Comparison of ENCODE assay signal across 9 cellular contexts in the genomic region with DNA sequence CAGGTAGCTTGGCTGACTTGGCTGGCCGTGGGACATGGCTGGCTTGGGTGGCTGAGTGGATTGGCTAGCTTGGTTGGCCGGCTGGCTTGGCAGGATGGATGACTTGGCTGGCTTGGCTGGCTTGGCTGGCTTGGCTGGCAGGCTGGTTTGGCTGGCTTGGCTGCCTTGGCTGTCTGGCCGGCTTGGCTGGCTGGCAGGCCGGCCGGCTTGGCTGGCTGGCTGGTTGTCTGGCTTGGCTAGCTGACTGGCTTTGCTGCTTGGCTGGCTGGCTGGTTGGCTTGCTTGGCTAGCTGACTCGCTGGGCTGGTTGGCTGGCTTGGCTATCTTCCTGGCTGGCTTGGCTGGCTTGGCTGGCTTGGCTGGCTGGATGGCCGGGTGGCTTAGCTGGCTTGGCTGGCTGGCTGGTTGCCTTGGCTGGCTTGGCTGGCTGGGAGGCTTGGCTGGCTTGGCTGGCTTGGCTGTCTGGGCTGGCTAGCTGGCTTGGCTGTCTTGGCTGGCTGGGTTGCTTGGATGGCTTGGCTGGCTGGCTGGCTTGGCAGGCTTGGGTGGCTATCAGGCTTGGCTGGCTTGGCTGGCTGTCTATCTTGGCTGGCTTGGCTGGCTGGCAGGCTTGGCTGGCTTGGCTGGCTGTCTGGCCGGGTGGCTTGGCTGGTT.
DNase-seq lines count a peak whose midpoint lies in the region; ATAC-seq and TF ChIP-seq lines count a peak whose summit lies in the region.
"Had no signal": no experiment of that assay in that cellular context is flagged by ENCODE, and none has a peak within 500 bp of the region (broad histone marks: within the 10 kb centered on the region; RNA-seq: fewer than 3 reads in every experiment).

No MANE protein-coding gene starts in this region.

- H3K27ac Mint-ChIP-seq in HFFc6: no peak overlapping the region
- H3K27ac Mint-ChIP-seq: stimulated activated naive CD8-positive, alpha-beta T cell treated with anti-CD3 and anti-CD28 coated beads, Interleukin-15, amount 100 ng/mL, for 72 hours had no signal

- no peaks in the 10 kb centered on the region for H3K27me3 Mint-ChIP-seq in HFFc6 (ENCODE audit: insufficient read depth)
- H3K27me3 Mint-ChIP-seq: stimulated activated naive CD8-positive, alpha-beta T cell treated with anti-CD3 and anti-CD28 coated beads, Interleukin-15, amount 100 ng/mL, for 72 hours had no signal

- no peaks in the 10 kb centered on the region for H3K4me1 Mint-ChIP-seq in HFFc6 (ENCODE audit: low read depth)
- H3K4me1 Mint-ChIP-seq: stimulated activated naive CD8-positive, alpha-beta T cell treated with anti-CD3 and anti-CD28 coated beads, Interleukin-15, amount 100 ng/mL, for 72 hours had no signal

- TF ChIP-seq CTCF in HFFc6 (IDR thresholded peaks at IDR 0.05): no peak

- H3K4me3 Mint-ChIP-seq in HFFc6: no peak overlapping the region
- H3K4me3 Mint-ChIP-seq: stimulated activated naive CD8-positive, alpha-beta T cell treated with anti-CD3 and anti-CD28 coated beads, Interleukin-15, amount 100 ng/mL, for 72 hours had no signal

- no peaks in the 10 kb centered on the region for H3K36me3 Mint-ChIP-seq in HFFc6 (ENCODE audit: low read depth)

- no peak for ATAC-seq in Right ventricle myocardium superior (ENCODE audit: poor library complexity)
- no peak for ATAC-seq in HG03095 (IDR thresholded peaks at IDR 0.05; ENCODE audit: unreplicated experiment)
- no peak for ATAC-seq in GM21717 (IDR thresholded peaks at IDR 0.05; ENCODE audit: unreplicated experiment)
- ATAC-seq: stimulated activated naive CD8-positive, alpha-beta T cell treated with anti-CD3 and anti-CD28 coated beads, Interleukin-15, amount 100 ng/mL, for 72 hours had no signal

- H3K9me3 Mint-ChIP-seq in HFFc6: peaks cover 12% of the 10 kb centered on the region; the same call in 1 of the 2 replicates

- intact Hi-C loops in Right ventricle myocardium superior (cut with DNase I): no loop called here

- DNase-seq in HFFc6: peak; percentile 5
- peak; percentile 21 for DNase-seq in activated T-cell treated with anti-CD3 and anti-CD28 coated beads, Interleukin-2, amount 50 U/mL, for 1 hour
- DNase-seq in Right ventricle myocardium superior: peak; percentile 56
- DNase-seq in stimulated activated CD4-positive, alpha-beta T cell treated with anti-CD3 and anti-CD28 coated beads, Interleukin-1b, Interleukin-23, amount 100 ng/mL, for 48 hours: peak; percentile 6
- DNase-seq in GDM1 (lab: John Stamatoyannopoulos, UW): no peak
- DNase-seq in DMS153 treated with DMSO at 0.1 percent for 48 hours (lab: John Stamatoyannopoulos, UW; ENCODE audit: unreplicated experiment): no peak

Comparison
In these comparisons a context has a peak if more than half of its experiments do, and no peak if none do; other contexts are left out.
1. DNase-seq: peak in HFFc6 (single experiment), activated T-cell treated with anti-CD3 and anti-CD28 coated beads, Interleukin-2, amount 50 U/mL, for 1 hour (single experiment), Right ventricle myocardium superior (single experiment) and stimulated activated CD4-positive, alpha-beta T cell treated with anti-CD3 and anti-CD28 coated beads, Interleukin-1b, Interleukin-23, amount 100 ng/mL, for 48 hours (single experiment); none in GDM1 (single experiment) and DMS153 treated with DMSO at 0.1 percent for 48 hours (single experiment).